Comparison of ENCODE assay signal across 14 cellular contexts in the genomic region with DNA sequence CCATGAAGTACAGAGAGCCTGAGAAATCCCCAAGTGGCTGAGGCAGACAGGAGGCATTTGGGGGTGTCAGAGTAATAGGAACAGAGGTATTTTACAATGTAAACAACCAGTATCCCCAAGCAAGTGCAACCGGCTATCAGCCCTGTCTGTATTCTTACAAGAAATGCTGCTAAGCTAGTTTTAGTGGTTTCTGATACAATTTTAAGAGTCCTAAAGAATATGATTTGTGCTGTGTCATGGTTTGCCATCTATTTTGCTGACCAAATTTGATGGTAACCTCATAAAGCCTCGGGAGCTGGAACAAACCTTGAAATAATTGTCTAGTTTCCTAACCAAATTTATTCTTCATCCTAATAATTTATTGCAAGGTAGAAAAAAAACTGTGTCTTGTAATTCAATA. TPM values are rescaled to one million over a fixed set of nuclear protein-coding genes. Genes with fewer than 3 reads are reported as not detected.
DNase-seq lines count a peak whose midpoint lies in the region; ATAC-seq, FAIRE-seq and TF ChIP-seq lines count a peak whose summit lies in the region.
"Had no signal": no experiment of that assay in that cellular context is flagged by ENCODE, and none has a peak within 500 bp of the region (broad histone marks: within the 10 kb centered on the region; RNA-seq: fewer than 3 reads in every experiment).

No MANE protein-coding gene starts in this region.

- H3K9ac ChIP-seq in HepG2 (ENCODE audit: insufficient read depth, low read depth, low read length), result no peak overlapping the region
- no peak overlapping the region for H3K9ac ChIP-seq in GM12878 (ENCODE audit: control insufficient read depth, insufficient read depth, low read length)
- no peak overlapping the region for H3K9ac ChIP-seq in mesendoderm (ENCODE audit: low read length)

- H2BK120ac ChIP-seq in mesendoderm (ENCODE audit: low read depth, low read length), result no peak overlapping the region

- H3K18ac ChIP-seq in mesendoderm (ENCODE audit: low read length), result peak overlapping the region; percentile 2

- H3K36me3 ChIP-seq in HepG2 (replicated peaks in 1 of 2; ENCODE audit: control insufficient read depth in 1 of 2, insufficient read depth in 2 of 2, low read length in 2 of 2) (no peaks in the 10 kb centered on the region), right lobe of liver (no peaks in the 10 kb centered on the region), GM12878 (ENCODE audit: control insufficient read depth in 2 of 2, insufficient read depth in 2 of 2, low read length in 1 of 2) (no peaks in the 10 kb centered on the region), mesendoderm (ENCODE audit: control insufficient read depth, insufficient read depth, low read length) (no peaks in the 10 kb centered on the region)

- POLR2A ChIA-PET in HepG2 (lab: Yijun Ruan, JAX), result interaction anchor here (1.4 kb wide), 1 partner anchor 46 kb away, joined by 3 read pairs; no protein-coding TSS in a partner anchor
- POLR2A ChIA-PET in GM12878 (lab: Charles Lee), result interaction anchor here (0.6 to 1.9 kb wide), 4 partner anchors 8 to 523 kb away, joined by 3 to 6 read pairs (median 4); no protein-coding TSS in a partner anchor

- no peak overlapping the region for H3K27ac ChIP-seq in HepG2 (ENCODE audit: extremely low read length, insufficient read depth, low read length)
- H3K27ac ChIP-seq in right lobe of liver, result no peak overlapping the region
- no peak overlapping the region for H3K27ac ChIP-seq in GM12878 (ENCODE audit: control insufficient read depth, insufficient read depth)
- H3K27ac ChIP-seq in mesendoderm (ENCODE audit: low read depth, low read length), result no peak overlapping the region

- H3K56ac ChIP-seq in mesendoderm (ENCODE audit: low read length), result no peak overlapping the region

- FAIRE-seq in HepG2 (lab: Jason Lieb, UNC), result no peak
- FAIRE-seq in GM12878 (lab: Jason Lieb, UNC), result no peak
- FAIRE-seq: H54 had no signal

- peaks cover 0 to 18% of the 10 kb centered on the region in 2 experiments; a peak in 1 of 5 replicates for H3K27me3 ChIP-seq in HepG2 (ENCODE audit: control insufficient read depth in 1 of 2, insufficient read depth in 2 of 2, low read length in 2 of 2)
- no peaks in the 10 kb centered on the region for H3K27me3 ChIP-seq in right lobe of liver
- no peaks in the 10 kb centered on the region for H3K27me3 ChIP-seq in GM12878 (replicated peaks in 1 of 2; ENCODE audit: control insufficient read depth in 2 of 2, insufficient read depth in 2 of 2, low read length in 1 of 2)
- H3K27me3 ChIP-seq in mesendoderm (ENCODE audit: insufficient read depth, low read length, poor library complexity), result no peaks in the 10 kb centered on the region

- TF ChIP-seq CTCF in HepG2 (CRISPR knock-in tag; IDR thresholded peaks at IDR 0.05) (no peak), right lobe of liver (IDR thresholded peaks at IDR 0.05) (no peak), GM12878 (IDR thresholded peaks at IDR 0.05 in 2 of 3, conservative IDR thresholded peaks at IDR 0.05 in 1 of 3; ENCODE audit: control insufficient read depth in 2 of 3, extremely low read depth in 1 of 3, insufficient read depth in 1 of 3, low read depth in 3 of 3, low read length in 3 of 3) (no peak)

- intact Hi-C loops in HepG2 (cut with micrococcal nuclease; ENCODE audit: unreplicated experiment), result no loop called here
- intact Hi-C loops in right lobe of liver (cut with DNase I), result no loop called here
- intact Hi-C loops in GM12878 (cut with micrococcal nuclease; ENCODE audit: unreplicated experiment), result no loop called here

- RAD21 ChIA-PET in GM12878 (lab: Charles Lee; ENCODE audit: unreplicated experiment), result interaction anchor here (1.0 to 1.3 kb wide), 3 partner anchors 14 to 100 kb away, joined by 3 to 5 read pairs (median 5); no protein-coding TSS in a partner anchor

- no peak overlapping the region for H3K23ac ChIP-seq in mesendoderm (ENCODE audit: low read length)

- WGBS in HepG2 (ENCODE audit: low lambda C conversion rate), result 14% methylated on average over 2 of the region's 2 CpGs
- WGBS in right lobe of liver (ENCODE audit: insufficient coverage, low coverage, low lambda C conversion rate, missing lambda C conversion rate), result 66% methylated on average over 2 of the region's 2 CpGs
- 36% methylated on average over 2 of the region's 2 CpGs for WGBS in GM12878 (ENCODE audit: insufficient coverage, insufficient replicate concordance, low lambda C conversion rate, missing lambda C conversion rate)
- no CpG with 5 or more reads among the region's 2 CpGs for WGBS in mesendoderm (ENCODE audit: extremely low coverage, insufficient coverage, low lambda C conversion rate)

- TF ChIP-seq POLR2A in HepG2 (IDR thresholded peaks at IDR 0.05; ENCODE audit: insufficient read depth in 1 of 2, low read depth in 2 of 2, low read length in 2 of 2) (no peak), right lobe of liver (IDR thresholded peaks at IDR 0.05) (no peak), GM12878 (IDR thresholded peaks at IDR 0.05; ENCODE audit: low read depth, low read length) (no peak)

- H4K5ac ChIP-seq in mesendoderm (ENCODE audit: low read length), result no peak overlapping the region

- H4K20me1 ChIP-seq in HepG2 (ENCODE audit: insufficient read depth, low read length) (no peaks in the 10 kb centered on the region), GM12878 (ENCODE audit: control insufficient read depth, insufficient read depth) (no peaks in the 10 kb centered on the region)

- H3K4me3 ChIP-seq in HepG2 (replicated peaks in 1 of 3; ENCODE audit: insufficient read depth in 1 of 3, low read depth in 2 of 3, low read length in 3 of 3), result no peak overlapping the region
- no peak overlapping the region for H3K4me3 ChIP-seq in right lobe of liver
- no peak overlapping the region for H3K4me3 ChIP-seq in GM12878
- no peak overlapping the region for H3K4me3 ChIP-seq in mesendoderm (ENCODE audit: low read length)

- DNase-seq in HepG2 (ENCODE audit: low spot score) (no peak), right lobe of liver (no peak), GM12878 (ENCODE audit: low read depth, low spot score) (no peak), mesendoderm (no peak), kidney glomerular epithelial cell (lab: John Stamatoyannopoulos, UW) (no peak), COLO829 (ENCODE audit: low spot score) (no peak), SKM-1 (lab: John Stamatoyannopoulos, UW; ENCODE audit: unreplicated experiment) (no peak)
- DNase-seq: C1 segment of cervical spinal cord; CD4-positive, alpha-beta T cell; DMS153; DND-41; GDM1 had no signal

- CTCF ChIA-PET in HepG2 (lab: Yijun Ruan, JAX; ENCODE audit: low intra/inter-chr PET ratio, low total read pairs), result no interaction called here
- CTCF ChIA-PET in GM12878 (lab: Yijun Ruan, JAX), result interaction anchor here (1.3 kb wide), 1 partner anchor 14 kb away, joined by 4 read pairs; no protein-coding TSS in a partner anchor

- no peaks in the 10 kb centered on the region for H3K79me1 ChIP-seq in mesendoderm (ENCODE audit: low read length)

- ATAC-seq in HepG2 (no peak), right lobe of liver (no peak), GM12878 (no peak)
- ATAC-seq: HCT116 had no signal

- no peak overlapping the region for H2BK15ac ChIP-seq in mesendoderm (replicated peaks; ENCODE audit: low read depth)

- no peak overlapping the region for H3K4me2 ChIP-seq in HepG2 (ENCODE audit: low read depth, low read length)
- H3K4me2 ChIP-seq in GM12878 (ENCODE audit: control insufficient read depth, insufficient read depth), result no peak overlapping the region
- H3K4me2 ChIP-seq in mesendoderm (ENCODE audit: low read length), result no peak overlapping the region

- H3K79me2 ChIP-seq in HepG2 (ENCODE audit: insufficient read depth, low read length), result no peaks in the 10 kb centered on the region
- no peaks in the 10 kb centered on the region for H3K79me2 ChIP-seq in GM12878 (ENCODE audit: control insufficient read depth, insufficient read depth, low read length)
- no peaks in the 10 kb centered on the region for H3K79me2 ChIP-seq in mesendoderm (ENCODE audit: control insufficient read depth, insufficient read depth, low read length)

- H3K4ac ChIP-seq in mesendoderm (ENCODE audit: low read depth, low read length), result no peak overlapping the region

- H3K9me3 ChIP-seq in HepG2 (ENCODE audit: low read length) (no peaks in the 10 kb centered on the region), right lobe of liver (no peaks in the 10 kb centered on the region), GM12878 (replicated peaks; ENCODE audit: control insufficient read depth, insufficient read depth, low read length) (no peaks in the 10 kb centered on the region; the same call in 2 of the 3 replicates)

- BruUV-seq in HepG2 (replicated peaks; lab: Mats Ljungman, UMichigan), result no TSS peak
- BruUV-seq in GM12878 (replicated peaks; lab: Mats Ljungman, UMichigan), result no TSS peak

- no peak for TF ChIP-seq EP300 in HepG2 (IDR thresholded peaks at IDR 0.05; ENCODE audit: low read depth in 2 of 2, low read length in 2 of 2)
- TF ChIP-seq EP300 in HepG2 (CRISPR knock-in tag; IDR thresholded peaks at IDR 0.05; ENCODE audit: borderline replicate concordance), result no peak
- no peak for TF ChIP-seq EP300 in GM12878 (IDR thresholded peaks at IDR 0.05; ENCODE audit: borderline replicate concordance in 1 of 2, control insufficient read depth in 1 of 2, low read depth in 2 of 2, low read length in 2 of 2)

- H4K8ac ChIP-seq in mesendoderm (ENCODE audit: low read depth, low read length), result no peak overlapping the region

- SMC1A ChIA-PET in GM12878 (lab: Charles Lee; ENCODE audit: uncharacterized antibody, unreplicated experiment), result interaction anchor here (0.9 to 10.9 kb wide), 11 partner anchors 11 to 232 kb away, joined by 3 to 132 read pairs (median 5); no protein-coding TSS in a partner anchor

- H3K4me1 ChIP-seq in HepG2 (ENCODE audit: insufficient read depth, low read length) (no peaks in the 10 kb centered on the region), right lobe of liver (no peaks in the 10 kb centered on the region), GM12878 (ENCODE audit: control insufficient read depth, insufficient read depth, low read length) (no peaks in the 10 kb centered on the region), mesendoderm (ENCODE audit: control insufficient read depth, low read depth, low read length) (no peaks in the 10 kb centered on the region)

- TF ChIP-seq RAD21 in HepG2 (CRISPR knock-in tag; IDR thresholded peaks at IDR 0.05) (no peak), GM12878 (IDR thresholded peaks at IDR 0.05; ENCODE audit: insufficient read depth, low read depth, low read length) (no peak)

- in situ Hi-C loops in HepG2 (cut with HindIII; ENCODE audit: extremely low pct_ligation_motif_present, low pct_unique_long_range_greater_than_20kb) (no loop called here), GM12878 (cut with MboI) (no loop called here)

- H2BK5ac ChIP-seq in mesendoderm (ENCODE audit: low read length), result no peak overlapping the region

- H2AK5ac ChIP-seq in mesendoderm (ENCODE audit: low read length), result no peak overlapping the region

- no peak overlapping the region for H2AFZ ChIP-seq in HepG2 (ENCODE audit: low read length)
- H2AFZ ChIP-seq in GM12878 (ENCODE audit: control insufficient read depth, low read depth, low read length), result no peak overlapping the region

RNA-seq across cellular contexts. Expression of a gene that starts 46.7 kb away (rescaled TPM):
- total RNA-seq in HepG2 (2016; rRNA removed; fragmentation: Illumina TruSeq; extraction: Trizol), result 0.18 TPM in 2 replicates
- total RNA-seq in HepG2 (2016; cell fraction: cytosol; rRNA removed; fragmentation: Illumina TruSeq; extraction: Trizol; ENCODE audit: low read depth), result not detected in 2 replicates
- 0.13 and 0.39 TPM in 2 replicates for total RNA-seq in HepG2 (2016; cell fraction: insoluble cytoplasmic fraction; rRNA removed; fragmentation: Illumina TruSeq; extraction: Trizol)
- 0.07 and 0.12 TPM in 2 replicates for total RNA-seq in HepG2 (2016; cell fraction: membrane; rRNA removed; fragmentation: Illumina TruSeq; extraction: Trizol)
- total RNA-seq in HepG2 (2016; cell fraction: nucleus; rRNA removed; fragmentation: Illumina TruSeq; extraction: Trizol), result not detected in 2 replicates
- 27.3 and 30.1 TPM in 2 replicates for polyA plus RNA-seq in HepG2 (2011; rRNA removed)
- polyA plus RNA-seq in HepG2 (2011; cell fraction: cytosol; rRNA removed), result 13.7 and 27.8 TPM in 2 replicates
- polyA plus RNA-seq in HepG2 (2011; cell fraction: nucleus; rRNA removed), result 14.1 and 18.4 TPM in 2 replicates
- 89.8 and 101 TPM in 2 replicates for polyA plus RNA-seq in HepG2 (2012)
- polyA plus RNA-seq in HepG2 (2016; cell fraction: cytosol; fragmentation: Illumina TruSeq; extraction: Trizol; ENCODE audit: low read depth), result not detected in 2 replicates
- 0.11 and 0.19 TPM in 2 replicates for polyA plus RNA-seq in HepG2 (2016; cell fraction: insoluble cytoplasmic fraction; fragmentation: Illumina TruSeq; extraction: Trizol; ENCODE audit: low read depth)
- 0.17 TPM in 1 of 2 replicates, not detected in the other for polyA plus RNA-seq in HepG2 (2016; cell fraction: membrane; fragmentation: Illumina TruSeq; extraction: Trizol; ENCODE audit: low read depth)
- polyA plus RNA-seq in HepG2 (2016; cell fraction: nucleus; fragmentation: Illumina TruSeq; extraction: Trizol; ENCODE audit: insufficient read depth, low read depth), result not detected in 2 replicates
- 8.9 and 29.0 TPM in 2 replicates for polyA minus RNA-seq in HepG2 (2011; rRNA and poly(A)+ RNA removed; ENCODE audit: low replicate concordance)
- polyA minus RNA-seq in HepG2 (2011; cell fraction: cytosol; rRNA and poly(A)+ RNA removed), result 24.4 and 43.2 TPM in 2 replicates
- polyA minus RNA-seq in HepG2 (2011; cell fraction: nucleus; rRNA and poly(A)+ RNA removed), result 23.8 and 49.0 TPM in 2 replicates
- total RNA-seq in right lobe of liver, result 10 to 100 TPM in 1 of 6 experiments, 1 to 10 TPM in 5; 1.9 to 25.4 (median 2.1) TPM
- total RNA-seq in GM12878 (2013; cell fraction: nucleolus; rRNA removed), result 20.3 and 22.4 TPM in 2 replicates
- 2.1 and 2.7 TPM in 2 replicates for total RNA-seq in GM12878 (2014; rRNA removed)
- 1.6 and 2.4 TPM in 2 replicates for total RNA-seq in GM12878 (2014; rRNA removed; fragmentation: Illumina TruSeq; extraction: Trizol)
- 1.7 and 3.0 TPM in 2 replicates for total RNA-seq in GM12878 (2021)
- 28.3 TPM for polyA plus RNA-seq in GM12878 (2011; ENCODE audit: low read depth)
- 8.1 and 10.7 TPM in 2 replicates for polyA plus RNA-seq in GM12878 (2011; rRNA removed)
- 3.8 and 5.6 TPM in 2 replicates for polyA plus RNA-seq in GM12878 (2011; cell fraction: cytosol; rRNA removed)
- polyA plus RNA-seq in GM12878 (2011; cell fraction: nucleus; rRNA removed), result 5.5 and 9.4 TPM in 2 replicates
- polyA plus RNA-seq in GM12878 (2012), result 9.3 and 15.9 TPM in 2 replicates
- polyA plus RNA-seq in GM12878 (2014; fragmentation: Illumina TruSeq; extraction: Trizol), result 1.8 and 2.5 TPM in 2 replicates
- 1 to 10 TPM; 1.4 to 2.1 TPM for polyA plus RNA-seq in GM12878 (2014; fragmentation: Nextera tagmentation; extraction: Ambion mirVana)
- polyA plus RNA-seq in GM12878 (2014; rRNA removed), result 0.71 and 2.0 TPM in 2 replicates
- under 1 TPM; 0.42 to 0.84 TPM for polyA plus RNA-seq in GM12878 (2016; fragmentation: Nextera tagmentation; extraction: Ambion mirVana)
- 6.3 and 8.6 TPM in 2 replicates for polyA minus RNA-seq in GM12878 (2011; rRNA and poly(A)+ RNA removed)
- 2.7 and 3.3 TPM in 2 replicates for polyA minus RNA-seq in GM12878 (2011; cell fraction: cytosol; rRNA and poly(A)+ RNA removed)
- 4.4 and 7.5 TPM in 2 replicates for polyA minus RNA-seq in GM12878 (2011; cell fraction: nucleus; rRNA and poly(A)+ RNA removed)
- polyA plus RNA-seq in mesendoderm (2013, experiment 1 of 2), result 24.2 TPM
- 24.5 TPM for polyA plus RNA-seq in mesendoderm (2013, experiment 2 of 2)
